Comparison of ENCODE assay signal across 8 cellular contexts in genomic region chr2:55009277-55010055, GRCh38. TPM values are rescaled to one million over a fixed set of nuclear protein-coding genes. Genes with fewer than 3 reads are reported as not detected.
A peak's percentile ranks its signal among the peaks of the same experiment; 100 is the strongest.
DNase-seq lines count a peak whose midpoint lies in the region; ATAC-seq, FAIRE-seq and TF ChIP-seq lines count a peak whose summit lies in the region.

No MANE protein-coding gene starts in this region.

- H3K9me3 Mint-ChIP-seq in T-helper 1 cell treated with Interleukin-12 subunit alpha and Interleukin-12 subunit beta and Interleukin-4 antibody, amounts not matched to agents 30 μg/mL and 1 μg/mL, for 36 hours, result no peaks in the 10 kb centered on the region

- H3K4me1 Mint-ChIP-seq in T-helper 1 cell treated with Interleukin-12 subunit alpha and Interleukin-12 subunit beta and Interleukin-4 antibody, amounts not matched to agents 30 μg/mL and 1 μg/mL, for 36 hours (ENCODE audit: low read depth), result peaks cover 39% of the 10 kb centered on the region

- peak overlapping the region; percentile 85 for H3K27ac Mint-ChIP-seq in T-helper 1 cell treated with Interleukin-12 subunit alpha and Interleukin-12 subunit beta and Interleukin-4 antibody, amounts not matched to agents 30 μg/mL and 1 μg/mL, for 36 hours

- TF ChIP-seq CTCF in left ventricle myocardium inferior (IDR thresholded peaks at IDR 0.05; ENCODE audit: borderline replicate concordance), result no peak

- 13% methylated on average over 7 of the region's 7 CpGs for WGBS in aorta, 2 donors

- no peak for FAIRE-seq in GM19239 (lab: Jason Lieb, UNC)

- H3K4me1 ChIP-seq in left ventricle myocardium inferior (peaks cover 91% of the 10 kb centered on the region), aorta (ENCODE audit: control insufficient read depth in 1 of 2, insufficient read depth in 2 of 2, low read length in 2 of 2) (peaks cover 7 to 8% of the 10 kb centered on the region in 2 donors)

- H3K36me3 Mint-ChIP-seq in T-helper 1 cell treated with Interleukin-12 subunit alpha and Interleukin-12 subunit beta and Interleukin-4 antibody, amounts not matched to agents 30 μg/mL and 1 μg/mL, for 36 hours (ENCODE audit: low read depth), result peaks cover 2% of the 10 kb centered on the region

- H3K27me3 ChIP-seq in left ventricle myocardium inferior (ENCODE audit: low read depth) (no peaks in the 10 kb centered on the region), aorta (ENCODE audit: control insufficient read depth in 1 of 2, insufficient read depth in 2 of 2, low read length in 1 of 2) (no peaks in the 10 kb centered on the region)

- DNase-seq in left ventricle myocardium inferior (no peak), cardiac septum (ENCODE audit: low spot score) (no peak), left colon (no peak), aorta (no peak), GM19239 (ENCODE audit: insufficient read length, low spot score) (no peak)
- DNase-seq in activated CD4-positive, CD25-positive, alpha-beta regulatory T cell treated with anti-CD3 and anti-CD28 coated beads, Interleukin-2, amount 50 U/mL, for 72 hours, result no peak

- H3K4me3 Mint-ChIP-seq in T-helper 1 cell treated with Interleukin-12 subunit alpha and Interleukin-12 subunit beta and Interleukin-4 antibody, amounts not matched to agents 30 μg/mL and 1 μg/mL, for 36 hours, result peak overlapping the region; percentile 87

- H3K9me3 ChIP-seq in left ventricle myocardium inferior (replicated peaks), result no peaks in the 10 kb centered on the region
- H3K9me3 ChIP-seq in aorta (ENCODE audit: control insufficient read depth, low read length), result no peaks in the 10 kb centered on the region

- intact Hi-C loops in left ventricle myocardium inferior (cut with micrococcal nuclease), result loop anchor here (10.0 kb wide), 2 partner anchors 105 to 155 kb away; no protein-coding TSS in a partner anchor
- intact Hi-C loops in cardiac septum (cut with DNase I), result loop anchor here (10.0 kb wide), 1 partner anchor 285 kb away; the partner anchor contains the start of gene EML6
- intact Hi-C loops in left colon (cut with DNase I, micrococcal nuclease), result no loop called here
- intact Hi-C loops in aorta (cut with DNase I), result loop anchor here (10.0 kb wide), 2 partner anchors 105 to 155 kb away; no protein-coding TSS in a partner anchor

- H3K36me3 ChIP-seq in left ventricle myocardium inferior, result no peaks in the 10 kb centered on the region
- H3K36me3 ChIP-seq in aorta (ENCODE audit: control insufficient read depth in 1 of 2, insufficient read depth in 2 of 2, low read length in 1 of 2), result no peaks in the 10 kb centered on the region

- H3K4me3 ChIP-seq in left ventricle myocardium inferior, result peak overlapping the region; percentile 52
- H3K4me3 ChIP-seq in aorta (ENCODE audit: low read length in 2 of 2), result peak overlapping the region in 1 of 2 donors; percentile 59

- H3K27me3 Mint-ChIP-seq in T-helper 1 cell treated with Interleukin-12 subunit alpha and Interleukin-12 subunit beta and Interleukin-4 antibody, amounts not matched to agents 30 μg/mL and 1 μg/mL, for 36 hours (ENCODE audit: low read depth), result no peaks in the 10 kb centered on the region

- ATAC-seq in left colon, result peak; percentile 19
- peak; percentile 17 for ATAC-seq in aorta (ENCODE audit: low FRiP score)
- no peak for ATAC-seq in GM21619 (IDR thresholded peaks at IDR 0.05; ENCODE audit: unreplicated experiment)

- peak overlapping the region; percentile 36 for H3K27ac ChIP-seq in left ventricle myocardium inferior (replicated peaks)
- no peak overlapping the region for H3K27ac ChIP-seq in aorta (ENCODE audit: low read depth in 1 of 2, low read length in 2 of 2)

RNA-seq across cellular contexts. Expression of gene RTN4, which starts 40.8 kb away (rescaled TPM):
- total RNA-seq in left ventricle myocardium inferior (105 TPM), cardiac septum (174 TPM), left colon (100 to 1,000 TPM; 237 to 280 TPM), aorta (100 to 1,000 TPM; 311 to 357 TPM)
- polyA plus RNA-seq in aorta, result 100 to 1,000 TPM; 125 to 163 TPM

Comparison
In these comparisons a context has a peak if more than half of its experiments do, and no peak if none do; other contexts are left out.
1. intact Hi-C loops: an anchor here in left ventricle myocardium inferior (10.0 kb wide), cardiac septum (10.0 kb wide) and aorta (10.0 kb wide); none called in left colon.